1 cellular context compared by ENCODE assay signal in the genomic region with DNA sequence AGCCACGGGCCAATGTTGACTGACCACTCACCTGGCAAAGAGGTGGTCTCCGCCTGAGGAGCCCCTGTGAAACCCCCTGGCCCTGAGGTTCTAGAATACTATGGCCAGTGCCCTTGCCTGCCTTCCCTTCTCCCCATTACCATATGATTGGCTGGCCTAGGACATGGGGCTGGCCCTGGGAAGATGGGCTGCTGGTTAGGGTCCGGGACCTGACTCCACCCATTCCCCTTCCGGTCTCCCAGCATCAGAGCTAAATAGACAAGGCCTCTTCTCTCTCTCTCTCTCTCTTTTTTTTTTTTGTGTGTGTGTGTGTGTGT.
TF ChIP-seq lines count a peak whose summit lies in the region.

No MANE protein-coding gene starts in this region.

TF ChIP-seq in HepG2, 621 proteins besides CTCF, POLR2A, EP300 and RAD21:
- TF ChIP-seq, protein P1, sequence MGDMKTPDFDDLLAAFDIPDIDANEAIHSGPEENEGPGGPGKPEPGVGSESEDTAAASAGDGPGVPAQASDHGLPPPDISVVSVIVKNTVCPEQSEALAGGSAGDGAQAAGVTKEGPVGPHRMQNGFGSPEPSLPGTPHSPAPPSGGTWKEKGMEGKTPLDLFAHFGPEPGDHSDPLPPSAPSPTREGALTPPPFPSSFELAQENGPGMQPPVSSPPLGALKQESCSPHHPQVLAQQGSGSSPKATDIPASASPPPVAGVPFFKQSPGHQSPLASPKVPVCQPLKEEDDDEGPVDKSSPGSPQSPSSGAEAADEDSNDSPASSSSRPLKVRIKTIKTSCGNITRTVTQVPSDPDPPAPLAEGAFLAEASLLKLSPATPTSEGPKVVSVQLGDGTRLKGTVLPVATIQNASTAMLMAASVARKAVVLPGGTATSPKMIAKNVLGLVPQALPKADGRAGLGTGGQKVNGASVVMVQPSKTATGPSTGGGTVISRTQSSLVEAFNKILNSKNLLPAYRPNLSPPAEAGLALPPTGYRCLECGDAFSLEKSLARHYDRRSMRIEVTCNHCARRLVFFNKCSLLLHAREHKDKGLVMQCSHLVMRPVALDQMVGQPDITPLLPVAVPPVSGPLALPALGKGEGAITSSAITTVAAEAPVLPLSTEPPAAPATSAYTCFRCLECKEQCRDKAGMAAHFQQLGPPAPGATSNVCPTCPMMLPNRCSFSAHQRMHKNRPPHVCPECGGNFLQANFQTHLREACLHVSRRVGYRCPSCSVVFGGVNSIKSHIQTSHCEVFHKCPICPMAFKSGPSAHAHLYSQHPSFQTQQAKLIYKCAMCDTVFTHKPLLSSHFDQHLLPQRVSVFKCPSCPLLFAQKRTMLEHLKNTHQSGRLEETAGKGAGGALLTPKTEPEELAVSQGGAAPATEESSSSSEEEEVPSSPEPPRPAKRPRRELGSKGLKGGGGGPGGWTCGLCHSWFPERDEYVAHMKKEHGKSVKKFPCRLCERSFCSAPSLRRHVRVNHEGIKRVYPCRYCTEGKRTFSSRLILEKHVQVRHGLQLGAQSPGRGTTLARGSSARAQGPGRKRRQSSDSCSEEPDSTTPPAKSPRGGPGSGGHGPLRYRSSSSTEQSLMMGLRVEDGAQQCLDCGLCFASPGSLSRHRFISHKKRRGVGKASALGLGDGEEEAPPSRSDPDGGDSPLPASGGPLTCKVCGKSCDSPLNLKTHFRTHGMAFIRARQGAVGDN (CRISPR knock-in tag; IDR thresholded peaks at IDR 0.05): 0 out of 2 replicates have a peak, but pooled peaks have one; percentile 10
- TF ChIP-seq ISX (CRISPR knock-in tag; conservative IDR thresholded peaks at IDR 0.05): no peak
- TF ChIP-seq ZNF354B (CRISPR knock-in tag; IDR thresholded peaks at IDR 0.05): no peak
